Comparison of ENCODE assay signal across 1 cellular context in the genomic region with DNA sequence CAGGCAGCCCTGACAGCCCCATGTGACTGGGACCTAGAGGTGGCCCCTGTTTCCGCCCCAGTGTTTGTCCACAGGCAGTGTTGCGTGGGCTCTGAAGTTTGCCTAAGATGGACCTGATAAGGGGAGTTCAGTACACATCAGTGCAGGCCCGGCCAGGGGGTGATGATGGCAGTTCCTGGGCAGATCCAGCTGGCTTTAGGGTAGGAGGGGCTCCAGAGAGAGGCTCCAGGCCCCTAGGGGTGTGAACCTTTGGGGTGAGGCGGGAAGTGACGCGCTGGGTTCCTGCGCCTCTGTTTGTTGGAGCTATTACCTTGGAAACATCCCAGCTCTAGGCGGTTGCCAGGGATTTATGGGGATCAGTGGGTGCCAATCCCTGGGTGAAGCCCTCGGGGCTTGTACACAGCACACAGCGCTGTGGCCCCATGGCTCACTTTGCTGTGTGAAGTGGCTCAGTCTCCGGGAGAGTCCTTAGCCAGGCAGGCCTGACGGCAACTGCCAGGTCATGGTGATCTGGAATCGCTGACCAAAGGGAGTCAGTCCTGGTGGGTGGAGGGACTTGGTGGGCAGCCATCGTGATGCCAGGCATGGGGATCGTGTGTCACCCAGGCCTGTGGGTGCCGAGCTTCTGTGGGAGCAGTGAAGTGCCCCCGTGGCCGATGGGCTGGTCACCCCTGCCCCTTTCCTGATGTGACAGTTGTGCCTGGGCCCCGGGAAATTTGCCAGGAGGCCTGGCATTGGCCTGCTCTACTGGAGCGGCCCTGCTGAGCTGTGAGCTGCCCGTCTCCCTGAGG.
TF ChIP-seq lines count a peak whose summit lies in the region.

No MANE protein-coding gene starts in this region.

TF ChIP-seq in HepG2, 621 proteins besides CTCF, POLR2A, EP300 and RAD21 (continued from another document and continues in another):
- TF ChIP-seq, protein P1, sequence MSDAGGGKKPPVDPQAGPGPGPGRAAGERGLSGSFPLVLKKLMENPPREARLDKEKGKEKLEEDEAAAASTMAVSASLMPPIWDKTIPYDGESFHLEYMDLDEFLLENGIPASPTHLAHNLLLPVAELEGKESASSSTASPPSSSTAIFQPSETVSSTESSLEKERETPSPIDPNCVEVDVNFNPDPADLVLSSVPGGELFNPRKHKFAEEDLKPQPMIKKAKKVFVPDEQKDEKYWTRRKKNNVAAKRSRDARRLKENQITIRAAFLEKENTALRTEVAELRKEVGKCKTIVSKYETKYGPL (CRISPR knock-in tag; IDR thresholded peaks at IDR 0.05): no peak
- TF ChIP-seq SOX6 (IDR thresholded peaks at IDR 0.05) (no peak), SOX6 (CRISPR knock-in tag; IDR thresholded peaks at IDR 0.05) (peak; percentile 96), ZFAT (CRISPR knock-in tag; conservative IDR thresholded peaks at IDR 0.05) (no peak), ZBTB3 (CRISPR knock-in tag; IDR thresholded peaks at IDR 0.05; ENCODE audit: borderline replicate concordance, low read depth) (peak; percentile 97), GLI4 (CRISPR knock-in tag; IDR thresholded peaks at IDR 0.05; ENCODE audit: borderline replicate concordance) (no peak), FIP1L1 (IDR thresholded peaks at IDR 0.05; ENCODE audit: borderline replicate concordance, insufficient read depth, low read depth, low read length) (no peak), ISX (CRISPR knock-in tag; conservative IDR thresholded peaks at IDR 0.05) (no peak), ERF (CRISPR knock-in tag; IDR thresholded peaks at IDR 0.05) (peak; percentile 99), BORCS8-MEF2B (CRISPR knock-in tag; IDR thresholded peaks at IDR 0.05) (peak; percentile 87), ZNF34 (CRISPR knock-in tag; IDR thresholded peaks at IDR 0.05; ENCODE audit: borderline replicate concordance) (no peak), ZFP1 (CRISPR knock-in tag; IDR thresholded peaks at IDR 0.05) (peak; percentile 87), GFI1 (CRISPR knock-in tag; IDR thresholded peaks at IDR 0.05; ENCODE audit: borderline replicate concordance) (peak; percentile 95), MEF2D (CRISPR knock-in tag; IDR thresholded peaks at IDR 0.05) (peak; percentile 99), NR2F1 (CRISPR knock-in tag; IDR thresholded peaks at IDR 0.05) (peak in 1 of 2 experiments; percentile 90), NFE2L2 (IDR thresholded peaks at IDR 0.05; ENCODE audit: low read length) (0 out of 2 replicates have a peak, but pooled peaks have one; percentile 13), ZNF550 (CRISPR knock-in tag; IDR thresholded peaks at IDR 0.05; ENCODE audit: borderline replicate concordance) (no peak), KDM5B (CRISPR knock-in tag; IDR thresholded peaks at IDR 0.05; ENCODE audit: borderline replicate concordance) (peak; percentile 42), TBL1XR1 (IDR thresholded peaks at IDR 0.05; ENCODE audit: borderline replicate concordance, low read length, partially characterized antibody) (peak; percentile 77), ZSCAN20 (CRISPR knock-in tag; IDR thresholded peaks at IDR 0.05; ENCODE audit: borderline replicate concordance) (0 out of 2 replicates have a peak, but pooled peaks have one; percentile 18), RBAK (CRISPR knock-in tag; IDR thresholded peaks at IDR 0.05) (no peak), RARG (CRISPR knock-in tag; IDR thresholded peaks at IDR 0.05; ENCODE audit: low read depth) (peak; percentile 91; the same call in 1 of the 2 replicates), ZNF350 (CRISPR knock-in tag; IDR thresholded peaks at IDR 0.05; ENCODE audit: borderline replicate concordance, low read depth) (peak; percentile 98)
- TF ChIP-seq, protein P2, sequence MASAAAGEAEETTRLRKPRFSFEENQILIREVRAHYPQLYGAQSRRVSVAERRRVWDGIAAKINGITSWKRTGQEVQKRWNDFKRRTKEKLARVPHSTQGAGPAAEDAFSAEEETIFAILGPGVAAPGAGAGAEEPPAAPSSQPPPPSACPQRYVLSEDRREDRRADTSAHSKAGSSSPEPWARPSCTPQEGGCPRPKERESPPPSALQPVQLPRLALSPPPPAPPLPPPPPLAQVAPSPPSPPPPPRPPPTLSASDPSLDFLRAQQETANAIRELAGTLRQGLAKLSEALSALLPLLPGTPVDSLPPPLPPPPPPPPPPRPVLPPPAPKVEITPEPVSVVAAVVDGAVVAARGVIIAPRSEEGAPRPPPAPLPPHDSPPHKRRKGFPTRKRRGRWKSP (CRISPR knock-in tag; IDR thresholded peaks at IDR 0.05): peak; percentile 91; the same call in 1 of the 2 replicates
- TF ChIP-seq, protein P3, sequence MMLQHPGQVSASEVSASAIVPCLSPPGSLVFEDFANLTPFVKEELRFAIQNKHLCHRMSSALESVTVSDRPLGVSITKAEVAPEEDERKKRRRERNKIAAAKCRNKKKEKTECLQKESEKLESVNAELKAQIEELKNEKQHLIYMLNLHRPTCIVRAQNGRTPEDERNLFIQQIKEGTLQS (CRISPR knock-in tag; IDR thresholded peaks at IDR 0.05): peak; percentile 97
- TF ChIP-seq, protein P4, sequence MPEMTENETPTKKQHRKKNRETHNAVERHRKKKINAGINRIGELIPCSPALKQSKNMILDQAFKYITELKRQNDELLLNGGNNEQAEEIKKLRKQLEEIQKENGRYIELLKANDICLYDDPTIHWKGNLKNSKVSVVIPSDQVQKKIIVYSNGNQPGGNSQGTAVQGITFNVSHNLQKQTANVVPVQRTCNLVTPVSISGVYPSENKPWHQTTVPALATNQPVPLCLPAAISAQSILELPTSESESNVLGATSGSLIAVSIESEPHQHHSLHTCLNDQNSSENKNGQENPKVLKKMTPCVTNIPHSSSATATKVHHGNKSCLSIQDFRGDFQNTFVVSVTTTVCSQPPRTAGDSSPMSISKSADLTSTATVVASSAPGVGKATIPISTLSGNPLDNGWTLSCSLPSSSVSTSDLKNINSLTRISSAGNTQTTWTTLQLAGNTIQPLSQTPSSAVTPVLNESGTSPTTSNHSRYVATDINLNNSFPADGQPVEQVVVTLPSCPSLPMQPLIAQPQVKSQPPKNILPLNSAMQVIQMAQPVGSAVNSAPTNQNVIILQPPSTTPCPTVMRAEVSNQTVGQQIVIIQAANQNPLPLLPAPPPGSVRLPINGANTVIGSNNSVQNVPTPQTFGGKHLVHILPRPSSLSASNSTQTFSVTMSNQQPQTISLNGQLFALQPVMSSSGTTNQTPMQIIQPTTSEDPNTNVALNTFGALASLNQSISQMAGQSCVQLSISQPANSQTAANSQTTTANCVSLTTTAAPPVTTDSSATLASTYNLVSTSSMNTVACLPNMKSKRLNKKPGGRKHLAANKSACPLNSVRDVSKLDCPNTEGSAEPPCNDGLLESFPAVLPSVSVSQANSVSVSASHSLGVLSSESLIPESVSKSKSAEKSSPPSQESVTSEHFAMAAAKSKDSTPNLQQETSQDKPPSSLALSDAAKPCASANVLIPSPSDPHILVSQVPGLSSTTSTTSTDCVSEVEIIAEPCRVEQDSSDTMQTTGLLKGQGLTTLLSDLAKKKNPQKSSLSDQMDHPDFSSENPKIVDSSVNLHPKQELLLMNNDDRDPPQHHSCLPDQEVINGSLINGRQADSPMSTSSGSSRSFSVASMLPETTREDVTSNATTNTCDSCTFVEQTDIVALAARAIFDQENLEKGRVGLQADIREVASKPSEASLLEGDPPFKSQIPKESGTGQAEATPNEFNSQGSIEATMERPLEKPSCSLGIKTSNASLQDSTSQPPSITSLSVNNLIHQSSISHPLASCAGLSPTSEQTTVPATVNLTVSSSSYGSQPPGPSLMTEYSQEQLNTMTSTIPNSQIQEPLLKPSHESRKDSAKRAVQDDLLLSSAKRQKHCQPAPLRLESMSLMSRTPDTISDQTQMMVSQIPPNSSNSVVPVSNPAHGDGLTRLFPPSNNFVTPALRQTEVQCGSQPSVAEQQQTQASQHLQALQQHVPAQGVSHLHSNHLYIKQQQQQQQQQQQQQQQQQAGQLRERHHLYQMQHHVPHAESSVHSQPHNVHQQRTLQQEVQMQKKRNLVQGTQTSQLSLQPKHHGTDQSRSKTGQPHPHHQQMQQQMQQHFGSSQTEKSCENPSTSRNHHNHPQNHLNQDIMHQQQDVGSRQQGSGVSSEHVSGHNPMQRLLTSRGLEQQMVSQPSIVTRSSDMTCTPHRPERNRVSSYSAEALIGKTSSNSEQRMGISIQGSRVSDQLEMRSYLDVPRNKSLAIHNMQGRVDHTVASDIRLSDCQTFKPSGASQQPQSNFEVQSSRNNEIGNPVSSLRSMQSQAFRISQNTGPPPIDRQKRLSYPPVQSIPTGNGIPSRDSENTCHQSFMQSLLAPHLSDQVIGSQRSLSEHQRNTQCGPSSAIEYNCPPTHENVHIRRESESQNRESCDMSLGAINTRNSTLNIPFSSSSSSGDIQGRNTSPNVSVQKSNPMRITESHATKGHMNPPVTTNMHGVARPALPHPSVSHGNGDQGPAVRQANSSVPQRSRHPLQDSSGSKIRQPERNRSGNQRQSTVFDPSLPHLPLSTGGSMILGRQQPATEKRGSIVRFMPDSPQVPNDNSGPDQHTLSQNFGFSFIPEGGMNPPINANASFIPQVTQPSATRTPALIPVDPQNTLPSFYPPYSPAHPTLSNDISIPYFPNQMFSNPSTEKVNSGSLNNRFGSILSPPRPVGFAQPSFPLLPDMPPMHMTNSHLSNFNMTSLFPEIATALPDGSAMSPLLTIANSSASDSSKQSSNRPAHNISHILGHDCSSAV (CRISPR knock-in tag; IDR thresholded peaks at IDR 0.05; ENCODE audit: borderline replicate concordance): no peak
- TF ChIP-seq, protein P5, sequence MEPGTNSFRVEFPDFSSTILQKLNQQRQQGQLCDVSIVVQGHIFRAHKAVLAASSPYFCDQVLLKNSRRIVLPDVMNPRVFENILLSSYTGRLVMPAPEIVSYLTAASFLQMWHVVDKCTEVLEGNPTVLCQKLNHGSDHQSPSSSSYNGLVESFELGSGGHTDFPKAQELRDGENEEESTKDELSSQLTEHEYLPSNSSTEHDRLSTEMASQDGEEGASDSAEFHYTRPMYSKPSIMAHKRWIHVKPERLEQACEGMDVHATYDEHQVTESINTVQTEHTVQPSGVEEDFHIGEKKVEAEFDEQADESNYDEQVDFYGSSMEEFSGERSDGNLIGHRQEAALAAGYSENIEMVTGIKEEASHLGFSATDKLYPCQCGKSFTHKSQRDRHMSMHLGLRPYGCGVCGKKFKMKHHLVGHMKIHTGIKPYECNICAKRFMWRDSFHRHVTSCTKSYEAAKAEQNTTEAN (CRISPR knock-in tag; conservative IDR thresholded peaks at IDR 0.05): 0 out of 2 replicates have a peak, but pooled peaks have one; percentile 49
- TF ChIP-seq, protein P6, sequence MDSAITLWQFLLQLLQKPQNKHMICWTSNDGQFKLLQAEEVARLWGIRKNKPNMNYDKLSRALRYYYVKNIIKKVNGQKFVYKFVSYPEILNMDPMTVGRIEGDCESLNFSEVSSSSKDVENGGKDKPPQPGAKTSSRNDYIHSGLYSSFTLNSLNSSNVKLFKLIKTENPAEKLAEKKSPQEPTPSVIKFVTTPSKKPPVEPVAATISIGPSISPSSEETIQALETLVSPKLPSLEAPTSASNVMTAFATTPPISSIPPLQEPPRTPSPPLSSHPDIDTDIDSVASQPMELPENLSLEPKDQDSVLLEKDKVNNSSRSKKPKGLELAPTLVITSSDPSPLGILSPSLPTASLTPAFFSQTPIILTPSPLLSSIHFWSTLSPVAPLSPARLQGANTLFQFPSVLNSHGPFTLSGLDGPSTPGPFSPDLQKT (CRISPR knock-in tag; IDR thresholded peaks at IDR 0.05; ENCODE audit: borderline replicate concordance): no peak
- TF ChIP-seq, protein P7, sequence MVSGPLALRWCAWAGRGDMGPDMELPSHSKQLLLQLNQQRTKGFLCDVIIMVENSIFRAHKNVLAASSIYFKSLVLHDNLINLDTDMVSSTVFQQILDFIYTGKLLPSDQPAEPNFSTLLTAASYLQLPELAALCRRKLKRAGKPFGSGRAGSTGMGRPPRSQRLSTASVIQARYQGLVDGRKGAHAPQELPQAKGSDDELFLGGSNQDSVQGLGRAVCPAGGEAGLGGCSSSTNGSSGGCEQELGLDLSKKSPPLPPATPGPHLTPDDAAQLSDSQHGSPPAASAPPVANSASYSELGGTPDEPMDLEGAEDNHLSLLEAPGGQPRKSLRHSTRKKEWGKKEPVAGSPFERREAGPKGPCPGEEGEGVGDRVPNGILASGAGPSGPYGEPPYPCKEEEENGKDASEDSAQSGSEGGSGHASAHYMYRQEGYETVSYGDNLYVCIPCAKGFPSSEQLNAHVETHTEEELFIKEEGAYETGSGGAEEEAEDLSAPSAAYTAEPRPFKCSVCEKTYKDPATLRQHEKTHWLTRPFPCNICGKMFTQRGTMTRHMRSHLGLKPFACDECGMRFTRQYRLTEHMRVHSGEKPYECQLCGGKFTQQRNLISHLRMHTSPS (CRISPR knock-in tag; IDR thresholded peaks at IDR 0.05; ENCODE audit: low read depth): peak; percentile 99
- TF ChIP-seq, protein P8, sequence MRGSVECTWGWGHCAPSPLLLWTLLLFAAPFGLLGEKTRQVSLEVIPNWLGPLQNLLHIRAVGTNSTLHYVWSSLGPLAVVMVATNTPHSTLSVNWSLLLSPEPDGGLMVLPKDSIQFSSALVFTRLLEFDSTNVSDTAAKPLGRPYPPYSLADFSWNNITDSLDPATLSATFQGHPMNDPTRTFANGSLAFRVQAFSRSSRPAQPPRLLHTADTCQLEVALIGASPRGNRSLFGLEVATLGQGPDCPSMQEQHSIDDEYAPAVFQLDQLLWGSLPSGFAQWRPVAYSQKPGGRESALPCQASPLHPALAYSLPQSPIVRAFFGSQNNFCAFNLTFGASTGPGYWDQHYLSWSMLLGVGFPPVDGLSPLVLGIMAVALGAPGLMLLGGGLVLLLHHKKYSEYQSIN (CRISPR knock-in tag; IDR thresholded peaks at IDR 0.05; ENCODE audit: borderline replicate concordance): no peak
- TF ChIP-seq, protein P9, sequence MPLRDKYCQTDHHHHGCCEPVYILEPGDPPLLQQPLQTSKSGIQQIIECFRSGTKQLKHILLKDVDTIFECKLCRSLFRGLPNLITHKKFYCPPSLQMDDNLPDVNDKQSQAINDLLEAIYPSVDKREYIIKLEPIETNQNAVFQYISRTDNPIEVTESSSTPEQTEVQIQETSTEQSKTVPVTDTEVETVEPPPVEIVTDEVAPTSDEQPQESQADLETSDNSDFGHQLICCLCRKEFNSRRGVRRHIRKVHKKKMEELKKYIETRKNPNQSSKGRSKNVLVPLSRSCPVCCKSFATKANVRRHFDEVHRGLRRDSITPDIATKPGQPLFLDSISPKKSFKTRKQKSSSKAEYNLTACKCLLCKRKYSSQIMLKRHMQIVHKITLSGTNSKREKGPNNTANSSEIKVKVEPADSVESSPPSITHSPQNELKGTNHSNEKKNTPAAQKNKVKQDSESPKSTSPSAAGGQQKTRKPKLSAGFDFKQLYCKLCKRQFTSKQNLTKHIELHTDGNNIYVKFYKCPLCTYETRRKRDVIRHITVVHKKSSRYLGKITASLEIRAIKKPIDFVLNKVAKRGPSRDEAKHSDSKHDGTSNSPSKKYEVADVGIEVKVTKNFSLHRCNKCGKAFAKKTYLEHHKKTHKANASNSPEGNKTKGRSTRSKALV (CRISPR knock-in tag; IDR thresholded peaks at IDR 0.05): peak; percentile 63
- TF ChIP-seq, protein P10, sequence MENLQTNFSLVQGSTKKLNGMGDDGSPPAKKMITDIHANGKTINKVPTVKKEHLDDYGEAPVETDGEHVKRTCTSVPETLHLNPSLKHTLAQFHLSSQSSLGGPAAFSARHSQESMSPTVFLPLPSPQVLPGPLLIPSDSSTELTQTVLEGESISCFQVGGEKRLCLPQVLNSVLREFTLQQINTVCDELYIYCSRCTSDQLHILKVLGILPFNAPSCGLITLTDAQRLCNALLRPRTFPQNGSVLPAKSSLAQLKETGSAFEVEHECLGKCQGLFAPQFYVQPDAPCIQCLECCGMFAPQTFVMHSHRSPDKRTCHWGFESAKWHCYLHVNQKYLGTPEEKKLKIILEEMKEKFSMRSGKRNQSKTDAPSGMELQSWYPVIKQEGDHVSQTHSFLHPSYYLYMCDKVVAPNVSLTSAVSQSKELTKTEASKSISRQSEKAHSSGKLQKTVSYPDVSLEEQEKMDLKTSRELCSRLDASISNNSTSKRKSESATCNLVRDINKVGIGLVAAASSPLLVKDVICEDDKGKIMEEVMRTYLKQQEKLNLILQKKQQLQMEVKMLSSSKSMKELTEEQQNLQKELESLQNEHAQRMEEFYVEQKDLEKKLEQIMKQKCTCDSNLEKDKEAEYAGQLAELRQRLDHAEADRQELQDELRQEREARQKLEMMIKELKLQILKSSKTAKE (CRISPR knock-in tag; IDR thresholded peaks at IDR 0.05; ENCODE audit: borderline replicate concordance): peak; percentile 98
